ENCODE assay signal across 31 cellular contexts in the genomic region with DNA sequence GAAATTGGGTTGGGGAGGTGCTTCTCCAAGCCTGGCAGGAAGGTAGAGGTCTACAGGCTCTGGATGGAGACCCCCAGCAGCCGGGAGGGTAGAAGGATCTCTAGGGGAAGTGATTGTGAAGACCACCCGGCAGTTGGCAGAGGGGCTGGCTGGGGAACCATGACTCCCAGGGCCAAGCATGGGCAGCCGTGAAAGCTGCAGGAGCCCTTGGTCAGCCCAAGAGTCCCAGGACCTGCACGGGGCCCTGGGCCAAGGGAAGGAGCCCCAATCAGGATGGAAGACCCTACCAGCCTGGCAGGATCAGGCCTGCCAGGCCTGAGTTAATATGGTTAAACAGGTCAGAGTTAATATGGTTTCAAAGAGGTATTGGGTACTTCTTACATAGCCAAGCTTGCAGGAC.
"Had no signal": no experiment of that assay in that cellular context is flagged by ENCODE, and none has a peak within 500 bp of the region (broad histone marks: within the 10 kb centered on the region; RNA-seq: fewer than 3 reads in every experiment).

No MANE protein-coding gene starts in this region.

- H3K4me1 ChIP-seq: adrenal gland, body of pancreas, esophagus squamous epithelium had no signal

- H3K27me3 ChIP-seq: adrenal gland, body of pancreas had no signal

- H3K4me3 ChIP-seq: adrenal gland, body of pancreas, esophagus squamous epithelium, gastroesophageal sphincter had no signal

- H3K9me3 Mint-ChIP-seq: activated CD4-positive, alpha-beta memory T cell treated with anti-CD3 and anti-CD28 coated beads for 36 hours; activated CD4-positive, alpha-beta T cell treated with anti-CD3 and anti-CD28 coated beads, Interleukin-2, amount 10 ng/mL, durations not matched to agents 24 days and 14 days; activated naive CD4-positive, alpha-beta T cell treated with anti-CD3 and anti-CD28 coated beads for 36 hours; activated naive CD4-positive, alpha-beta T cell treated with anti-CD3 and anti-CD28 coated beads, Interleukin-2, amount 50 U/mL, for 24 hours; activated naive CD8-positive, alpha-beta T cell treated with anti-CD3 and anti-CD28 coated beads, Interleukin-2, amount 50 U/mL, for 24 hours; activated T-helper 2 cell treated with anti-CD3 and anti-CD28 coated beads, Interferon-gamma antibody, Interleukin-2, Interleukin-4, amounts not matched to agents 10 μg/mL and 5 μg/mL and 100 μg/mL, durations not matched to agents 14 hours and 24 hours and 36 hours; effector memory CD8-positive, alpha-beta T cell had no signal

- H3K27ac ChIP-seq: adrenal gland, body of pancreas, esophagus squamous epithelium, gastroesophageal sphincter had no signal

- H3K9me3 ChIP-seq: adrenal gland, body of pancreas, esophagus squamous epithelium had no signal

- H3K36me3 ChIP-seq: adrenal gland, esophagus squamous epithelium, gastroesophageal sphincter had no signal

- DNase-seq: activated CD4-positive, alpha-beta memory T cell treated with anti-CD3 and anti-CD28 coated beads for 36 hours; activated CD4-positive, alpha-beta T cell treated with anti-CD3 and anti-CD28 coated beads for 36 hours; activated CD4-positive, alpha-beta T cell treated with anti-CD3 and anti-CD28 coated beads, Interleukin-2, amount 10 ng/mL, durations not matched to agents 24 days and 14 days; activated CD4-positive, CD25-positive, alpha-beta regulatory T cell; activated CD4-positive, CD25-positive, alpha-beta regulatory T cell treated with anti-CD3 and anti-CD28 coated beads, Interleukin-2, amount 50 U/mL, for 72 hours; activated CD8-positive, alpha-beta memory T cell treated with anti-CD3 and anti-CD28 coated beads, Interleukin-2, amount 50 U/mL, for 4 hours; activated CD8-positive, alpha-beta T cell treated with anti-CD3 and anti-CD28 coated beads, Interleukin-2, amount 10 ng/mL, durations not matched to agents 7 days and 5 days; activated effector memory CD4-positive, alpha-beta T cell treated with anti-CD3 and anti-CD28 coated beads, Interleukin-2, amount 50 U/mL, for 16 hours; activated naive CD4-positive, alpha-beta T cell treated with anti-CD3 and anti-CD28 coated beads for 36 hours; activated naive CD8-positive, alpha-beta T cell treated with anti-CD3 and anti-CD28 coated beads for 36 hours; activated naive CD8-positive, alpha-beta T cell treated with anti-CD3 and anti-CD28 coated beads, Interleukin-2, amount 50 U/mL, for 24 hours; activated T-cell treated with anti-CD3 and anti-CD28 coated beads, Interleukin-2, amount 50 U/mL, for 1 hour; activated T-cell treated with anti-CD3 and anti-CD28 coated beads, Interleukin-2, amount 50 U/mL, for 48 hours; adrenal gland; amygdala; aorta; body of pancreas; caudate nucleus; cortex of kidney; dermis blood vessel endothelial cell; effector CD4-positive, alpha-beta T cell; effector memory CD8-positive, alpha-beta T cell; erythroblast; esophagus squamous epithelium; foreskin melanocyte; T-helper 2 cell had no signal

- ATAC-seq: activated CD4-positive, alpha-beta T cell treated with anti-CD3 and anti-CD28 coated beads for 36 hours; activated CD8-positive, alpha-beta memory T cell treated with anti-CD3 and anti-CD28 coated beads, Interleukin-2, amount 10 ng/mL, durations not matched to agents 7 days and 5 days; activated CD8-positive, alpha-beta T cell treated with anti-CD3 and anti-CD28 coated beads, Interleukin-2, amount 10 ng/mL, durations not matched to agents 7 days and 5 days; activated naive CD8-positive, alpha-beta T cell treated with anti-CD3 and anti-CD28 coated beads, Interleukin-2, amount 50 U/mL, for 24 hours; body of pancreas; effector memory CD8-positive, alpha-beta T cell; gastroesophageal sphincter had no signal

- H3K4me3 Mint-ChIP-seq: activated CD4-positive, alpha-beta memory T cell treated with anti-CD3 and anti-CD28 coated beads for 36 hours; activated CD4-positive, alpha-beta T cell treated with anti-CD3 and anti-CD28 coated beads for 36 hours; activated CD4-positive, alpha-beta T cell treated with anti-CD3 and anti-CD28 coated beads, Interleukin-2, amount 10 ng/mL, durations not matched to agents 24 days and 14 days; activated CD8-positive, alpha-beta memory T cell treated with anti-CD3 and anti-CD28 coated beads, Interleukin-2, amount 10 ng/mL, durations not matched to agents 7 days and 5 days; activated CD8-positive, alpha-beta T cell treated with anti-CD3 and anti-CD28 coated beads, Interleukin-2, amount 10 ng/mL, durations not matched to agents 7 days and 5 days; activated naive CD4-positive, alpha-beta T cell treated with anti-CD3 and anti-CD28 coated beads for 36 hours; activated naive CD4-positive, alpha-beta T cell treated with anti-CD3 and anti-CD28 coated beads, Interleukin-2, amount 50 U/mL, for 24 hours; activated naive CD8-positive, alpha-beta T cell treated with anti-CD3 and anti-CD28 coated beads for 36 hours; activated naive CD8-positive, alpha-beta T cell treated with anti-CD3 and anti-CD28 coated beads, Interleukin-2, amount 50 U/mL, for 24 hours; activated T-helper 1 cell treated with anti-CD3 and anti-CD28 coated beads, Interleukin-12 subunit alpha, Interleukin-12 subunit beta, Interleukin-2, Interleukin-4 antibody, amounts not matched to agents 30 ng/mL and 10 ng/mL and 1 ng/mL, durations not matched to agents 14 hours and 24 hours and 36 hours; effector memory CD8-positive, alpha-beta T cell had no signal

- H3K36me3 Mint-ChIP-seq: activated CD4-positive, alpha-beta memory T cell treated with anti-CD3 and anti-CD28 coated beads for 36 hours; activated CD8-positive, alpha-beta memory T cell treated with anti-CD3 and anti-CD28 coated beads, Interleukin-2, amount 10 ng/mL, durations not matched to agents 7 days and 5 days; activated naive CD4-positive, alpha-beta T cell treated with anti-CD3 and anti-CD28 coated beads, Interleukin-2, amount 50 U/mL, for 24 hours; activated naive CD8-positive, alpha-beta T cell treated with anti-CD3 and anti-CD28 coated beads for 36 hours had no signal

- H3K4me1 Mint-ChIP-seq: activated CD4-positive, alpha-beta T cell treated with anti-CD3 and anti-CD28 coated beads for 36 hours; activated CD4-positive, alpha-beta T cell treated with anti-CD3 and anti-CD28 coated beads, Interleukin-2, amount 10 ng/mL, durations not matched to agents 24 days and 14 days; activated CD8-positive, alpha-beta memory T cell treated with anti-CD3 and anti-CD28 coated beads, Interleukin-2, amount 10 ng/mL, durations not matched to agents 7 days and 5 days; activated naive CD4-positive, alpha-beta T cell treated with anti-CD3 and anti-CD28 coated beads, Interleukin-2, amount 50 U/mL, for 24 hours; activated naive CD8-positive, alpha-beta T cell treated with anti-CD3 and anti-CD28 coated beads for 36 hours; activated naive CD8-positive, alpha-beta T cell treated with anti-CD3 and anti-CD28 coated beads, Interleukin-2, amount 50 U/mL, for 24 hours had no signal

- H3K27ac Mint-ChIP-seq: activated CD4-positive, alpha-beta memory T cell treated with anti-CD3 and anti-CD28 coated beads for 36 hours; activated CD4-positive, alpha-beta T cell treated with anti-CD3 and anti-CD28 coated beads for 36 hours; activated CD4-positive, alpha-beta T cell treated with anti-CD3 and anti-CD28 coated beads, Interleukin-2, amount 10 ng/mL, durations not matched to agents 24 days and 14 days; activated CD8-positive, alpha-beta memory T cell treated with anti-CD3 and anti-CD28 coated beads, Interleukin-2, amount 10 ng/mL, durations not matched to agents 7 days and 5 days; activated CD8-positive, alpha-beta T cell treated with anti-CD3 and anti-CD28 coated beads, Interleukin-2, amount 10 ng/mL, durations not matched to agents 7 days and 5 days; activated naive CD4-positive, alpha-beta T cell treated with anti-CD3 and anti-CD28 coated beads for 36 hours; activated naive CD4-positive, alpha-beta T cell treated with anti-CD3 and anti-CD28 coated beads, Interleukin-2, amount 50 U/mL, for 24 hours; activated naive CD8-positive, alpha-beta T cell treated with anti-CD3 and anti-CD28 coated beads for 36 hours; activated naive CD8-positive, alpha-beta T cell treated with anti-CD3 and anti-CD28 coated beads, Interleukin-2, amount 50 U/mL, for 24 hours; activated T-helper 1 cell treated with anti-CD3 and anti-CD28 coated beads, Interleukin-12 subunit alpha, Interleukin-12 subunit beta, Interleukin-2, Interleukin-4 antibody, amounts not matched to agents 30 ng/mL and 10 ng/mL and 1 ng/mL, durations not matched to agents 14 hours and 24 hours and 36 hours; activated T-helper 2 cell treated with anti-CD3 and anti-CD28 coated beads, Interferon-gamma antibody, Interleukin-2, Interleukin-4, amounts not matched to agents 10 μg/mL and 5 μg/mL and 100 μg/mL, durations not matched to agents 14 hours and 24 hours and 36 hours; effector memory CD8-positive, alpha-beta T cell had no signal
